27 cellular contexts compared by ENCODE assay signal in genomic region chr1:29455781-29456180, GRCh38.
"Had no signal": no experiment of that assay in that cellular context is flagged by ENCODE, and none has a peak within 500 bp of the region (broad histone marks: within the 10 kb centered on the region; RNA-seq: fewer than 3 reads in every experiment).

No MANE protein-coding gene starts in this region.

- H3K27ac ChIP-seq: left lung, pancreas, prostate gland, skin epidermis, tibial nerve, uterus had no signal

- ATAC-seq: left colon; left lung; mucosa of descending colon; pancreas; right cardiac atrium; sciatic nerve; stimulated activated memory B cell treated with anti-CD40 and anti-IgM and Interleukin-4, amounts not matched to agents 10 μg/mL and 1 μg/mL and 100 μg/mL, for 72 hours; stimulated activated naive CD8-positive, alpha-beta T cell treated with anti-CD3 and anti-CD28 coated beads, Interleukin-15, amount 100 ng/mL, for 72 hours had no signal

- H3K9me3 ChIP-seq: left lung, mucosa of descending colon, pancreas, prostate gland, uterus had no signal

- H3K36me3 ChIP-seq: left lung, pancreas, prostate gland, tibial nerve, uterus had no signal

- H3K9me3 Mint-ChIP-seq: type B pancreatic cell had no signal

- H3K4me3 ChIP-seq: left lung, lung, mucosa of descending colon, pancreas, prostate gland, skin epidermis, tibial nerve, uterus had no signal

- H3K36me3 Mint-ChIP-seq: immature natural killer cell; naive thymus-derived CD4-positive, alpha-beta T cell; stimulated activated memory B cell treated with anti-CD40 and anti-IgM and Interleukin-4, amounts not matched to agents 10 μg/mL and 1 μg/mL and 100 μg/mL, for 72 hours; type B pancreatic cell had no signal

- H3K4me1 Mint-ChIP-seq: immature natural killer cell; naive thymus-derived CD4-positive, alpha-beta T cell; stimulated activated memory B cell treated with anti-CD40 and anti-IgM and Interleukin-4, amounts not matched to agents 10 μg/mL and 1 μg/mL and 100 μg/mL, for 72 hours; stimulated activated naive CD8-positive, alpha-beta T cell treated with anti-CD3 and anti-CD28 coated beads, Interleukin-15, amount 100 ng/mL, for 72 hours had no signal

- DNase-seq: hypothalamus; immature natural killer cell; kidney; left colon; left lung; mesendoderm; midbrain; mucosa of descending colon; naive thymus-derived CD4-positive, alpha-beta T cell; nephron progenitor cell; pancreas; posterior cingulate gyrus; retina; right cardiac atrium; stimulated activated CD4-positive, alpha-beta T cell treated with anti-CD3 and anti-CD28 coated beads, Interleukin-4, amount 100 ng/mL, for 4 hours; stimulated activated CD8-positive, alpha-beta memory T cell treated with anti-CD3 and anti-CD28 coated beads, Interleukin-4, amount 100 ng/mL, for 48 hours; stimulated activated naive CD4-positive, alpha-beta T cell treated with Interleukin-2 at 50 U/mL for 16 hours; stimulated activated naive CD8-positive, alpha-beta T cell treated with anti-CD3 and anti-CD28 coated beads, Interleukin-15, amount 100 ng/mL, for 72 hours; substantia nigra; uterus had no signal

- H3K4me3 Mint-ChIP-seq: immature natural killer cell; naive thymus-derived CD4-positive, alpha-beta T cell; nephron progenitor cell; stimulated activated memory B cell treated with anti-CD40 and anti-IgM and Interleukin-4, amounts not matched to agents 10 μg/mL and 1 μg/mL and 100 μg/mL, for 72 hours; stimulated activated naive CD8-positive, alpha-beta T cell treated with anti-CD3 and anti-CD28 coated beads, Interleukin-15, amount 100 ng/mL, for 72 hours; type B pancreatic cell had no signal

- H3K27ac Mint-ChIP-seq: immature natural killer cell; naive thymus-derived CD4-positive, alpha-beta T cell; nephron progenitor cell; stimulated activated memory B cell treated with anti-CD40 and anti-IgM and Interleukin-4, amounts not matched to agents 10 μg/mL and 1 μg/mL and 100 μg/mL, for 72 hours; type B pancreatic cell had no signal

- H3K4me1 ChIP-seq: left lung, pancreas, prostate gland, uterus had no signal

- H3K27me3 ChIP-seq: pancreas, uterus had no signal
